31 cellular contexts compared by ENCODE assay signal in genomic region chr7:135083005-135083404, GRCh38.
DNase-seq lines count a peak whose midpoint lies in the region; ATAC-seq, FAIRE-seq and TF ChIP-seq lines count a peak whose summit lies in the region.
"Had no signal": no experiment of that assay in that cellular context is flagged by ENCODE, and none has a peak within 500 bp of the region (broad histone marks: within the 10 kb centered on the region; RNA-seq: fewer than 3 reads in every experiment).

No MANE protein-coding gene starts in this region.

- no peak for TF ChIP-seq CTCF in neural cell (IDR thresholded peaks at IDR 0.05; ENCODE audit: poor library complexity, severe bottlenecking)
- TF ChIP-seq CTCF in CD8-positive, alpha-beta T cell (IDR thresholded peaks at IDR 0.05) = no peak

- H3K9me3 ChIP-seq in neural cell (ENCODE audit: low read length) = no peaks in the 10 kb centered on the region
- no peaks in the 10 kb centered on the region for H3K9me3 ChIP-seq in CD8-positive, alpha-beta T cell (ENCODE audit: low read length)
- H3K9me3 ChIP-seq: A549, BE2C, BLaER1 had no signal

- H3K4me2 ChIP-seq in neural cell (ENCODE audit: low read length) = peak overlapping the region; percentile 26
- H3K4me2 ChIP-seq: A549; BLaER1; BLaER1 treated with 17β-estradiol and CSF1 and Interleukin-3, amounts not matched to agents 10 nM and 100 nM had no signal

- no peaks in the 10 kb centered on the region for H3F3A ChIP-seq in neural cell (ENCODE audit: insufficient read depth, low read length, poor library complexity, severe bottlenecking)

- H3K4me3 Mint-ChIP-seq in CD8-positive, alpha-beta T cell = no peak overlapping the region
- H3K4me3 Mint-ChIP-seq: B cell; CD14-positive monocyte; CD4-positive, alpha-beta memory T cell; CD4-positive, alpha-beta T cell; CD4-positive, CD25-positive, alpha-beta regulatory T cell; CD8-positive, alpha-beta memory T cell had no signal

- peak overlapping the region; percentile 78 for H3K27ac ChIP-seq in neural cell (ENCODE audit: low read length)
- no peak overlapping the region for H3K27ac ChIP-seq in CD8-positive, alpha-beta T cell (ENCODE audit: low read depth, low read length)
- H3K27ac ChIP-seq: 22Rv1; A549; BLaER1; BLaER1 treated with 17β-estradiol and CSF1 and Interleukin-3, amounts not matched to agents 10 nM and 100 nM; C4-2B had no signal

- DNase-seq in GM12891 (ENCODE audit: insufficient read length, low spot score) = no peak
- no peak for DNase-seq in NCI-H1436 (lab: John Stamatoyannopoulos, UW)
- DNase-seq in CD8-positive, alpha-beta T cell = no peak
- DNase-seq: 8988T; ACHN; AML-193; BE2C; C1 segment of cervical spinal cord; Caco-2; Calu3; CD4-positive, alpha-beta memory T cell; CD4-positive, alpha-beta T cell; CD4-positive, CD25-positive, alpha-beta regulatory T cell; CD8-positive, alpha-beta memory T cell; COR-L47; DMS 273 treated with DMSO at 0.1 percent for 48 hours; DMS153; DMS53; DMS79; DMS79 treated with DMSO at 0.1 percent for 48 hours; DND-41; EL had no signal

- no peak overlapping the region for H3K27ac Mint-ChIP-seq in CD8-positive, alpha-beta T cell
- H3K27ac Mint-ChIP-seq: B cell; CD14-positive monocyte; CD4-positive, alpha-beta memory T cell; CD4-positive, alpha-beta T cell; CD4-positive, CD25-positive, alpha-beta regulatory T cell; CD8-positive, alpha-beta memory T cell had no signal

- CTCF ChIA-PET in CD8-positive, alpha-beta T cell (lab: Charles Lee) = no interaction called here

- H3K4me1 Mint-ChIP-seq in CD8-positive, alpha-beta T cell (ENCODE audit: low read depth) = no peaks in the 10 kb centered on the region
- H3K4me1 Mint-ChIP-seq: B cell; CD14-positive monocyte; CD4-positive, alpha-beta memory T cell; CD4-positive, CD25-positive, alpha-beta regulatory T cell; CD8-positive, alpha-beta memory T cell had no signal

- H3K9me2 ChIP-seq in neural cell (ENCODE audit: insufficient read depth, low read length) = no peaks in the 10 kb centered on the region

- TF ChIP-seq EP300 in neural cell (conservative IDR thresholded peaks at IDR 0.05; ENCODE audit: poor library complexity, severe bottlenecking) = peak; percentile 95

- no peak for ATAC-seq in CD8-positive, alpha-beta T cell
- ATAC-seq: A549 had no signal

- no peaks in the 10 kb centered on the region for H3K4me1 ChIP-seq in CD8-positive, alpha-beta T cell (ENCODE audit: insufficient read depth, low read length)
- H3K4me1 ChIP-seq: A549; BE2C; BLaER1; BLaER1 treated with 17β-estradiol and CSF1 and Interleukin-3, amounts not matched to agents 10 nM and 100 nM; Caco-2 had no signal

- no peak overlapping the region for H3K9ac ChIP-seq in neural cell (ENCODE audit: low read length)
- H3K9ac ChIP-seq: BLaER1; BLaER1 treated with 17β-estradiol and CSF1 and Interleukin-3, amounts not matched to agents 10 nM and 100 nM had no signal

- TF ChIP-seq POLR2A in GM12891 (IDR thresholded peaks at IDR 0.05; ENCODE audit: low read depth, low read length) = no peak

- TF ChIP-seq RAD21 in neural cell (conservative IDR thresholded peaks at IDR 0.05) = no peak

- H3K27me3 Mint-ChIP-seq in CD8-positive, alpha-beta T cell (ENCODE audit: low read depth) = no peaks in the 10 kb centered on the region
- H3K27me3 Mint-ChIP-seq: B cell; CD4-positive, alpha-beta memory T cell; CD4-positive, alpha-beta T cell; CD4-positive, CD25-positive, alpha-beta regulatory T cell had no signal

- H3K9me3 Mint-ChIP-seq in CD8-positive, alpha-beta T cell = peaks cover 30% of the 10 kb centered on the region

- no peak overlapping the region for H2AFZ ChIP-seq in neural cell (ENCODE audit: low read depth, low read length)

- H3K79me2 ChIP-seq in neural cell (replicated peaks; ENCODE audit: insufficient read depth, low read length) = no peaks in the 10 kb centered on the region

- no peaks in the 10 kb centered on the region for H4K20me1 ChIP-seq in neural cell (ENCODE audit: insufficient read depth)
- H4K20me1 ChIP-seq: BLaER1; BLaER1 treated with 17β-estradiol and CSF1 and Interleukin-3, amounts not matched to agents 10 nM and 100 nM had no signal

- peaks cover 7% of the 10 kb centered on the region for H3K36me3 Mint-ChIP-seq in CD8-positive, alpha-beta T cell
- H3K36me3 Mint-ChIP-seq: CD14-positive monocyte; CD4-positive, CD25-positive, alpha-beta regulatory T cell had no signal

- peak; percentile 5 for FAIRE-seq in GM12891 (lab: Jason Lieb, UNC)
- FAIRE-seq: D721Med had no signal

- no peaks in the 10 kb centered on the region for H3K27me3 ChIP-seq in neural cell (ENCODE audit: insufficient read depth, low read depth, low read length)
- no peaks in the 10 kb centered on the region for H3K27me3 ChIP-seq in CD8-positive, alpha-beta T cell (ENCODE audit: insufficient read depth, low read length)
- H3K27me3 ChIP-seq: BLaER1; BLaER1 treated with 17β-estradiol and CSF1 and Interleukin-3, amounts not matched to agents 10 nM and 100 nM had no signal

- no peaks in the 10 kb centered on the region for H3K36me3 ChIP-seq in neural cell (ENCODE audit: insufficient read depth, low read length)
- H3K36me3 ChIP-seq in CD8-positive, alpha-beta T cell (ENCODE audit: insufficient read depth, low read length) = no peaks in the 10 kb centered on the region
- H3K36me3 ChIP-seq: BE2C; BLaER1; BLaER1 treated with 17β-estradiol and CSF1 and Interleukin-3, amounts not matched to agents 10 nM and 100 nM had no signal

- POLR2A ChIA-PET in CD8-positive, alpha-beta T cell (lab: Charles Lee) = interaction anchor here (0.6 kb wide), 1 partner anchor 67 kb away, joined by 3 read pairs; no protein-coding TSS in a partner anchor

- H3K4me3 ChIP-seq in neural cell (ENCODE audit: low read length) = no peak overlapping the region
- H3K4me3 ChIP-seq in CD8-positive, alpha-beta T cell (ENCODE audit: low read depth, low read length) = no peak overlapping the region
- H3K4me3 ChIP-seq: A549; BLaER1; BLaER1 treated with 17β-estradiol and CSF1 and Interleukin-3, amounts not matched to agents 10 nM and 100 nM had no signal

- intact Hi-C loops in CD8-positive, alpha-beta T cell (cut with DNase I, micrococcal nuclease) = no loop called here

TF ChIP-seq in GM12891, 5 proteins besides CTCF, POLR2A, EP300 and RAD21:
- TF ChIP-seq POU2F2 (IDR thresholded peaks at IDR 0.05; ENCODE audit: low read depth, low read length) (no peak), POLR2AphosphoS5 (IDR thresholded peaks at IDR 0.05; ENCODE audit: low read depth, low read length) (no peak), TAF1 (IDR thresholded peaks at IDR 0.05; ENCODE audit: low read depth, low read length) (no peak), PAX5 (IDR thresholded peaks at IDR 0.05; ENCODE audit: insufficient read depth, low read length, severe bottlenecking) (no peak), SPI1 (IDR thresholded peaks at IDR 0.05; ENCODE audit: low read depth, low read length) (no peak)

TF ChIP-seq in neural cell, 6 proteins besides CTCF, POLR2A, EP300 and RAD21:
- TF ChIP-seq EZH2 (IDR thresholded peaks at IDR 0.05; ENCODE audit: borderline replicate concordance, insufficient read depth, low read length, poor library complexity, severe bottlenecking) = no peak
- TF ChIP-seq POLR2AphosphoS5 (IDR thresholded peaks at IDR 0.05) = peak; percentile 80
- TF ChIP-seq REST (IDR thresholded peaks at IDR 0.05; ENCODE audit: borderline replicate concordance) = peak; percentile 48
TF ChIP-seq in neural cell: peak in this region for 2.
